22 cellular contexts compared by ENCODE assay signal in the genomic region with DNA sequence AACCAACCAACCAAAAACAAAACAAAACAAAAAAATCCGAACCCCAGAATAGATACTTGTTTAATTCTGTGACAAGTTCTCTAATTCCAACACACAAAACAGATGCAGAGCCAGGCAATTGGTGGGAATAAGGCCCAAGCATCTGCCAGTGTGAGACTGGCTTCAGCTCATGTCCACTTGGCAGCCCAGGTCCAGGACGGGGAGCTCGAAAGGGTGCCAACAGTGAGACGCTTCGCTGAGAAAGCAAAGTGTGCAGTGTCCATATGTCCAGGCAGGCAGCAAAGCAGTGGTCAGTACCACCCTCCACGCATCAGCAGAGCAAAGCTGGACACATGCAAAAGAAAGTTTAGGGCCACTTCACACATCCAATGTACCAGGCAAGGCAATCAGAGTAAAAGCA.
"Had no signal": no experiment of that assay in that cellular context is flagged by ENCODE, and none has a peak within 500 bp of the region (broad histone marks: within the 10 kb centered on the region; RNA-seq: fewer than 3 reads in every experiment).

No MANE protein-coding gene starts in this region.

- H3K9me3 Mint-ChIP-seq: naive thymus-derived CD8-positive, alpha-beta T cell; nephron; neural crest cell; stimulated activated naive B cell treated with anti-CD40 and anti-IgM and Interleukin-4, amounts not matched to agents 10 μg/mL and 1 μg/mL and 100 μg/mL, for 72 hours had no signal

- H3K4me3 Mint-ChIP-seq: naive thymus-derived CD8-positive, alpha-beta T cell; nephron; neural crest cell; stimulated activated naive B cell treated with anti-CD40 and anti-IgM and Interleukin-4, amounts not matched to agents 10 μg/mL and 1 μg/mL and 100 μg/mL, for 72 hours had no signal

- H3K27me3 Mint-ChIP-seq: naive thymus-derived CD8-positive, alpha-beta T cell; stimulated activated naive B cell treated with anti-CD40 and anti-IgM and Interleukin-4, amounts not matched to agents 10 μg/mL and 1 μg/mL and 100 μg/mL, for 72 hours had no signal

- ATAC-seq: heart right ventricle; left cardiac atrium; naive thymus-derived CD8-positive, alpha-beta T cell; pancreas; right lobe of liver; stimulated activated naive B cell treated with anti-CD40 and anti-IgM and Interleukin-4, amounts not matched to agents 10 μg/mL and 1 μg/mL and 100 μg/mL, for 72 hours; stimulated activated naive CD8-positive, alpha-beta T cell treated with anti-CD3 and anti-CD28 coated beads, Interleukin-15, Interleukin-2, amounts not matched to agents 100 U/mL and 50 U/mL, for 24 hours had no signal

- DNase-seq: heart right ventricle; kidney glomerular epithelial cell; left cardiac atrium; left ventricle myocardium inferior; mesenchymal stem cell; naive thymus-derived CD8-positive, alpha-beta T cell; pancreas; posterior cingulate gyrus; right lobe of liver; stimulated activated CD4-positive, alpha-beta T cell treated with anti-CD3 and anti-CD28 coated beads, Interleukin-1b, Interleukin-23, amount 100 ng/mL, for 48 hours; stimulated activated CD4-positive, alpha-beta T cell treated with anti-CD3 and anti-CD28 coated beads, Interleukin-2, amount 100 ng/mL, for 48 hours; stimulated activated CD4-positive, alpha-beta T cell treated with anti-CD3 and anti-CD28 coated beads, Interleukin-4, amount 100 ng/mL, for 4 hours; stimulated activated CD8-positive, alpha-beta memory T cell treated with anti-CD3 and anti-CD28 coated beads, Interleukin-4, amount 100 ng/mL, for 48 hours; stimulated activated naive B cell treated with anti-CD40 and anti-IgM and Interleukin-4, amounts not matched to agents 10 μg/mL and 1 μg/mL and 100 μg/mL, for 72 hours; stimulated activated naive CD8-positive, alpha-beta T cell treated with anti-CD3 and anti-CD28 coated beads, Interleukin-15, Interleukin-2, amounts not matched to agents 100 U/mL and 50 U/mL, for 24 hours; stomach; testis; thyroid gland; transverse colon; upper lobe of left lung had no signal

- H3K27ac Mint-ChIP-seq: nephron; stimulated activated naive B cell treated with anti-CD40 and anti-IgM and Interleukin-4, amounts not matched to agents 10 μg/mL and 1 μg/mL and 100 μg/mL, for 72 hours had no signal

- H3K4me1 Mint-ChIP-seq: neural crest cell had no signal
